Comparison of ENCODE assay signal across 27 cellular contexts in the genomic region with DNA sequence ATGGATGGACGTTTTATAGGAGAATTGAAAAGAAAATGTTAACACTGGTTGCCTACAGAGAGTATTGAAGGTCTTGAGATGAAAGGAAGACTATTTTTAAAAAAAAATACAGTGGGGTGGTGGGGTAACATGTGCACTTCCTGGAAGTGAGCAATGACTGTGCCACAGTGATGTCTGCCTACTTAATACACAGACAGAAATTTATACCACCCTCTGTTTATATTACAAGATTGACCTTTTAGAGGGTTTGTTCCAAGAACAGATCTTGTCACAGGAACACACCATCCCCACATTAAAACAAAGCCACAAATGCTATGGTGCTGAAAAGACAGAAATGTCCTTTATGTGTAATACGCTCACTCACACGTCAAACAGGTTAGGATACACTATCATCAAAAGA.
A peak's percentile ranks its signal among the peaks of the same experiment; 100 is the strongest.
DNase-seq lines count a peak whose midpoint lies in the region; ATAC-seq, FAIRE-seq and TF ChIP-seq lines count a peak whose summit lies in the region.
"Had no signal": no experiment of that assay in that cellular context is flagged by ENCODE, and none has a peak within 500 bp of the region (broad histone marks: within the 10 kb centered on the region; RNA-seq: fewer than 3 reads in every experiment).

No MANE protein-coding gene starts in this region.

- CTCF ChIA-PET in activated naive CD4-positive, alpha-beta T cell treated with anti-CD3 and anti-CD28 coated beads for 36 hours (lab: Charles Lee), result interaction anchor here (0.6 kb wide), 1 partner anchor 30 kb away, joined by 3 read pairs; no protein-coding TSS in a partner anchor

- H3K27me3 ChIP-seq in psoas muscle (ENCODE audit: insufficient read depth in 3 of 3, low read length in 2 of 3), result no peaks in the 10 kb centered on the region
- H3K27me3 ChIP-seq: ascending aorta, cardiac muscle cell, colonic mucosa, upper lobe of right lung had no signal

- H3K36me3 ChIP-seq in psoas muscle (ENCODE audit: insufficient read depth in 1 of 2, low read depth in 1 of 2), result peaks cover 2 to 31% of the 10 kb centered on the region in 2 donors
- H3K36me3 ChIP-seq: cardiac muscle cell, colonic mucosa, prostate gland had no signal

- no peak overlapping the region for H3K4me3 ChIP-seq in psoas muscle
- H3K4me3 ChIP-seq: ascending aorta, cardiac muscle cell, colonic mucosa, GM23338, lower lobe of right lung, prostate gland, upper lobe of right lung had no signal

- FAIRE-seq in HTR-8/SVneo (lab: Jason Lieb, UNC), result peak; percentile 54

- TF ChIP-seq CTCF in psoas muscle (IDR thresholded peaks at IDR 0.05), result no peak

- peaks cover 7% of the 10 kb centered on the region for H3K4me1 ChIP-seq in psoas muscle
- H3K4me1 ChIP-seq: colonic mucosa, lower lobe of right lung, prostate gland, upper lobe of right lung had no signal

- H3K27ac Mint-ChIP-seq in activated naive CD4-positive, alpha-beta T cell treated with anti-CD3 and anti-CD28 coated beads for 36 hours, result peak overlapping the region; percentile 3
- peak overlapping the region; percentile 40 for H3K27ac Mint-ChIP-seq in activated naive CD8-positive, alpha-beta T cell treated with anti-CD3 and anti-CD28 coated beads for 36 hours
- H3K27ac Mint-ChIP-seq: GM23338 had no signal

- no peak overlapping the region for H3K27ac ChIP-seq in psoas muscle
- H3K27ac ChIP-seq: ascending aorta, cardiac muscle cell, colonic mucosa, lower lobe of right lung, prostate gland, upper lobe of right lung had no signal

- H3K36me3 Mint-ChIP-seq in activated naive CD4-positive, alpha-beta T cell treated with anti-CD3 and anti-CD28 coated beads for 36 hours (ENCODE audit: low read depth), result peaks cover 33% of the 10 kb centered on the region
- H3K36me3 Mint-ChIP-seq in activated naive CD8-positive, alpha-beta T cell treated with anti-CD3 and anti-CD28 coated beads for 36 hours, result peaks cover 32% of the 10 kb centered on the region

- DNase-seq in activated naive CD4-positive, alpha-beta T cell treated with anti-CD3 and anti-CD28 coated beads for 36 hours, result no peak
- no peak for DNase-seq in activated naive CD4-positive, alpha-beta T cell treated with Interleukin-2 at 50 U/mL for 16 hours
- no peak for DNase-seq in HTR-8/SVneo (ENCODE audit: insufficient read length, low spot score)
- DNase-seq in activated naive CD8-positive, alpha-beta T cell treated with anti-CD3 and anti-CD28 coated beads for 36 hours, result peak; percentile 2
- DNase-seq in stimulated activated naive CD8-positive, alpha-beta T cell treated with anti-CD3 and anti-CD28 coated beads, Interleukin-15, Interleukin-2, amounts not matched to agents 100 U/mL and 50 U/mL, for 24 hours, result no peak
- DNase-seq in psoas muscle, result no peak
- DNase-seq: colonic mucosa; effector CD4-positive, alpha-beta T cell; hippocampal formation; lower lobe of right lung; NCI-H146; NCI-H2107; NCI-H345; NCI-H69; occipital lobe; SHP77 treated with DMSO at 0.1 percent for 48 hours; stimulated activated CD4-positive, alpha-beta T cell treated with anti-CD3 and anti-CD28 coated beads, Interleukin-4, amount 100 ng/mL, for 24 hours; upper lobe of right lung had no signal

- ATAC-seq in stimulated activated naive CD8-positive, alpha-beta T cell treated with anti-CD3 and anti-CD28 coated beads, Interleukin-15, Interleukin-2, amounts not matched to agents 100 U/mL and 50 U/mL, for 24 hours, result peak; percentile 91
- ATAC-seq in HG03025 (IDR thresholded peaks at IDR 0.05; ENCODE audit: low FRiP score, unreplicated experiment), result no peak
- no peak for ATAC-seq in psoas muscle
- no peak for ATAC-seq in HG02798 (IDR thresholded peaks at IDR 0.05; ENCODE audit: poor library complexity, unreplicated experiment)
- ATAC-seq: GM23338; lower lobe of right lung; natural killer cell treated with Interleukin-12 subunit alpha and Interleukin-12 subunit beta and Interleukin-15 and Interleukin-18, amount 100 ng/mL, for 72 hours; Panc1; sciatic nerve; upper lobe of right lung had no signal

- 75 to 91% (median 77%) methylated on average over 3 of the region's 3 CpGs for WGBS in psoas muscle, 3 donors

- peaks cover 20% of the 10 kb centered on the region for H3K4me1 Mint-ChIP-seq in activated naive CD4-positive, alpha-beta T cell treated with anti-CD3 and anti-CD28 coated beads for 36 hours (ENCODE audit: low read depth)
- H3K4me1 Mint-ChIP-seq in activated naive CD8-positive, alpha-beta T cell treated with anti-CD3 and anti-CD28 coated beads for 36 hours, result peaks cover 23% of the 10 kb centered on the region

- H3K27me3 Mint-ChIP-seq in activated naive CD4-positive, alpha-beta T cell treated with anti-CD3 and anti-CD28 coated beads for 36 hours (ENCODE audit: low read depth), result no peaks in the 10 kb centered on the region
- no peaks in the 10 kb centered on the region for H3K27me3 Mint-ChIP-seq in activated naive CD8-positive, alpha-beta T cell treated with anti-CD3 and anti-CD28 coated beads for 36 hours
- H3K27me3 Mint-ChIP-seq: natural killer cell treated with Interleukin-12 subunit alpha and Interleukin-12 subunit beta and Interleukin-15 and Interleukin-18, amount 100 ng/mL, for 72 hours had no signal

- intact Hi-C loops in activated naive CD4-positive, alpha-beta T cell treated with anti-CD3 and anti-CD28 coated beads for 36 hours (cut with micrococcal nuclease), result no loop called here
- intact Hi-C loops in psoas muscle (cut with DNase I), result no loop called here

- H3K9me3 Mint-ChIP-seq in activated naive CD4-positive, alpha-beta T cell treated with anti-CD3 and anti-CD28 coated beads for 36 hours, result no peaks in the 10 kb centered on the region
- H3K9me3 Mint-ChIP-seq in activated naive CD8-positive, alpha-beta T cell treated with anti-CD3 and anti-CD28 coated beads for 36 hours, result no peaks in the 10 kb centered on the region
- H3K9me3 Mint-ChIP-seq: GM23338; natural killer cell treated with Interleukin-12 subunit alpha and Interleukin-12 subunit beta and Interleukin-15 and Interleukin-18, amount 100 ng/mL, for 72 hours had no signal

- no peaks in the 10 kb centered on the region for H3K9me3 ChIP-seq in psoas muscle
- H3K9me3 ChIP-seq: ascending aorta, colonic mucosa, lower lobe of right lung, prostate gland, upper lobe of right lung had no signal

- no peak overlapping the region for H3K4me3 Mint-ChIP-seq in activated naive CD4-positive, alpha-beta T cell treated with anti-CD3 and anti-CD28 coated beads for 36 hours
- H3K4me3 Mint-ChIP-seq in activated naive CD8-positive, alpha-beta T cell treated with anti-CD3 and anti-CD28 coated beads for 36 hours, result no peak overlapping the region
- H3K4me3 Mint-ChIP-seq: GM23338; natural killer cell treated with Interleukin-12 subunit alpha and Interleukin-12 subunit beta and Interleukin-15 and Interleukin-18, amount 100 ng/mL, for 72 hours had no signal
